ENCODE assay signal across 12 cellular contexts in the genomic region with DNA sequence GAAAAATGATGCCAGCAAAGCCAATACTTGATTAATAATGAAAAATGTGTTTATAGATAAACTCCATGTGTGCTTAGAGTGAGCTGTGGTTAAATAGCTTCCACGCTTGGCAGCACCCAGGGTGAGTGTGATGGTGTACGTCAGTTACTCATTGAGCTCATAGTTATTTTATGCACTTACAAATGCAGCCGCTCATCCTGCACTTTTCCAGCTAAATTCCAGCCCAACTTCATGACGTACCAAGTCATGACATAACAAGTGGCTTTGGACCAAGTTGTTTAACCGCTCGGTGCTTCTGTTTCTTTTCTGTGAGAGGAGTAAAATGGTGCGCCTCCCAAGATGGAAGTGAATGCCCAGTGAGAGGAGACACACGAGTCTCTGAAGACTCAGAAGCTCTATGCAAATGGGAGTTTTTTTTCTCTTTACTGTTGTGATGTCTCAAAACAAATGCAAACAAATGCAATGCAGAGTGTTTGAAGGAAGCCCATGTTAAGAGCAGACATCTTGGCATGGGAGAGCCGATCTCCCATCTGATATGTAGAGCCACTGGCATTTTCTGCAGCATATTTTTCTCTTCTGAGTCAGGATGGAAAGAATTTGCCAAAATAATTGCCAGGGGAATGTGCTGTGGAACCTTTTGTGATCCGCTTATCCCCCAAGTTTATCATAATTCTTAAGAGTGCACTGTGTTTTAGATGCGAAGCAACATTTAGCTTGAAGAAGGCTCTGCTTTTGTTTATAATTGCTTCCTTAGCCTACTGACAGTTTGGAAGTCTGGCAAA.
DNase-seq lines count a peak whose midpoint lies in the region; TF ChIP-seq lines count a peak whose summit lies in the region.
"Had no signal": no experiment of that assay in that cellular context is flagged by ENCODE, and none has a peak within 500 bp of the region (broad histone marks: within the 10 kb centered on the region; RNA-seq: fewer than 3 reads in every experiment).

No MANE protein-coding gene starts in this region.

- TF ChIP-seq POLR2A in Peyer's patch (IDR thresholded peaks at IDR 0.05), result no peak

- H3K4me1 Mint-ChIP-seq in Calu3 (ENCODE audit: low read depth, unreplicated experiment), result no peaks in the 10 kb centered on the region
- H3K4me1 Mint-ChIP-seq: CD14-positive monocyte had no signal

- no peak overlapping the region for H3K4me3 Mint-ChIP-seq in Calu3 (ENCODE audit: low read depth, unreplicated experiment)
- H3K4me3 Mint-ChIP-seq: CD14-positive monocyte had no signal

- peaks cover 21% of the 10 kb centered on the region for H3K36me3 Mint-ChIP-seq in Calu3 (ENCODE audit: insufficient read depth, unreplicated experiment)

- peak; percentile 82 for DNase-seq in AG08395 (ENCODE audit: low spot score)
- DNase-seq in M059J (ENCODE audit: low read depth), result peak; percentile 13
- peak; percentile 69 for DNase-seq in epithelial cell of proximal tubule (ENCODE audit: low read depth)
- no peak for DNase-seq in effector CD8-positive, alpha-beta T cell (lab: John Stamatoyannopoulos, UW)
- no peak for DNase-seq in occipital lobe (lab: John Stamatoyannopoulos, UW)
- DNase-seq in Calu3, result no peak
- no peak for DNase-seq in Peyer's patch
- DNase-seq: adrenal gland, MV-4-11, NCI-H510A had no signal

- peak overlapping the region; percentile 35 for H3K27ac ChIP-seq in muscle layer of duodenum (ENCODE audit: low read length)
- peak overlapping the region in 1 of 4 donors; percentile 49 for H3K27ac ChIP-seq in Peyer's patch
- H3K27ac ChIP-seq: adrenal gland had no signal

- BruUV-seq in Calu3 (replicated peaks; lab: Mats Ljungman, UMichigan), result no TSS peak

- H3K9me3 ChIP-seq in muscle layer of duodenum (ENCODE audit: control insufficient read depth in 1 of 2, low read length in 2 of 2), result no peaks in the 10 kb centered on the region
- no peaks in the 10 kb centered on the region for H3K9me3 ChIP-seq in Peyer's patch
- H3K9me3 ChIP-seq: adrenal gland had no signal

- TF ChIP-seq CTCF in epithelial cell of proximal tubule (conservative IDR thresholded peaks at IDR 0.05; ENCODE audit: low read depth, low read length) (no peak), Calu3 (IDR thresholded peaks at IDR 0.05; ENCODE audit: unreplicated experiment) (no peak), Peyer's patch (IDR thresholded peaks at IDR 0.05) (no peak)

- intact Hi-C loops in Calu3 (cut with micrococcal nuclease; ENCODE audit: unreplicated experiment), result no loop called here

- H3K36me3 ChIP-seq in muscle layer of duodenum (ENCODE audit: control insufficient read depth in 1 of 2, insufficient read depth in 2 of 2, low read length in 2 of 2), result peaks cover 0 to 5% of the 10 kb centered on the region in 2 donors
- no peaks in the 10 kb centered on the region for H3K36me3 ChIP-seq in Peyer's patch
- H3K36me3 ChIP-seq: adrenal gland had no signal

- H3K27ac Mint-ChIP-seq in Calu3 (ENCODE audit: unreplicated experiment), result no peak overlapping the region
- H3K27ac Mint-ChIP-seq: CD14-positive monocyte had no signal

- H3K4me3 ChIP-seq in epithelial cell of proximal tubule (ENCODE audit: low read depth, low read length) (no peak overlapping the region), muscle layer of duodenum (ENCODE audit: low read depth in 1 of 2, low read length in 2 of 2) (peak overlapping the region in 1 of 2 donors; percentile 17), Peyer's patch (no peak overlapping the region)
- H3K4me3 ChIP-seq: adrenal gland had no signal

- H3K27me3 ChIP-seq in muscle layer of duodenum (ENCODE audit: low read depth, low read length) (no peaks in the 10 kb centered on the region), Peyer's patch (no peaks in the 10 kb centered on the region)
- H3K27me3 ChIP-seq: adrenal gland had no signal

- H3K9me3 Mint-ChIP-seq in Calu3 (ENCODE audit: low read depth, unreplicated experiment), result no peaks in the 10 kb centered on the region

- CTCF ChIA-PET in Calu3 (lab: Charles Lee), result no interaction called here

- H3K27me3 Mint-ChIP-seq in Calu3 (ENCODE audit: unreplicated experiment), result no peaks in the 10 kb centered on the region

- H3K4me1 ChIP-seq in muscle layer of duodenum (ENCODE audit: control insufficient read depth in 1 of 2, insufficient read depth in 2 of 2, low read length in 2 of 2), result peaks cover 0 to 6% of the 10 kb centered on the region in 2 donors
- H3K4me1 ChIP-seq in Peyer's patch, result no peaks in the 10 kb centered on the region

Comparison
In these comparisons a context has a peak if more than half of its experiments do, and no peak if none do; other contexts are left out.
1. DNase-seq: peak in AG08395 (single experiment), M059J (single experiment) and epithelial cell of proximal tubule (single experiment); none in effector CD8-positive, alpha-beta T cell (single experiment), occipital lobe (single experiment), Calu3 (single experiment) and Peyer's patch (0 of 3).